Comparison of ENCODE assay signal across 24 cellular contexts in genomic region chr14:84108746-84109457, GRCh38.
DNase-seq lines count a peak whose midpoint lies in the region; ATAC-seq, FAIRE-seq and TF ChIP-seq lines count a peak whose summit lies in the region.
"Had no signal": no experiment of that assay in that cellular context is flagged by ENCODE, and none has a peak within 500 bp of the region (broad histone marks: within the 10 kb centered on the region; RNA-seq: fewer than 3 reads in every experiment).

No MANE protein-coding gene starts in this region.

- in situ Hi-C loops in SK-MEL-5 (cut with HindIII; ENCODE audit: low pct_unique_long_range_greater_than_20kb, low sequenced_read_pairs) = no loop called here

- no peak for TF ChIP-seq CTCF in natural killer cell (IDR thresholded peaks at IDR 0.05)
- no peak for TF ChIP-seq CTCF in GM20000 (IDR thresholded peaks at IDR 0.05; ENCODE audit: extremely low read depth, missing control alignments)

- intact Hi-C loops in natural killer cell (cut with micrococcal nuclease) = no loop called here

- peak; percentile 71 for FAIRE-seq in urothelium cell line (lab: Jason Lieb, UNC)
- FAIRE-seq: A549, GM12891, GM18507 had no signal

- peak overlapping the region in 1 of 2 donors; percentile 43 for H3K27ac Mint-ChIP-seq in natural killer cell treated with Interleukin-12 subunit alpha and Interleukin-12 subunit beta and Interleukin-15 and Interleukin-18, amount 100 ng/mL, for 72 hours
- H3K27ac Mint-ChIP-seq in natural killer cell = peak overlapping the region in 1 of 2 donors; percentile 30
- H3K27ac Mint-ChIP-seq: HFFc6 had no signal

- no peak overlapping the region for H3K4me3 Mint-ChIP-seq in natural killer cell treated with Interleukin-12 subunit alpha and Interleukin-12 subunit beta and Interleukin-15 and Interleukin-18, amount 100 ng/mL, for 72 hours
- H3K4me3 Mint-ChIP-seq in natural killer cell = no peak overlapping the region
- H3K4me3 Mint-ChIP-seq: HFFc6 had no signal

- peak; percentile 43 to 72 for ATAC-seq in natural killer cell treated with Interleukin-12 subunit alpha and Interleukin-12 subunit beta and Interleukin-15 and Interleukin-18, amount 100 ng/mL, for 72 hours
- ATAC-seq in natural killer cell = no peak
- ATAC-seq: A549 had no signal

- H3K9me3 Mint-ChIP-seq in natural killer cell treated with Interleukin-12 subunit alpha and Interleukin-12 subunit beta and Interleukin-15 and Interleukin-18, amount 100 ng/mL, for 72 hours = peaks cover 9% of the 10 kb centered on the region
- peaks cover 5 to 7% of the 10 kb centered on the region in 2 donors for H3K9me3 Mint-ChIP-seq in natural killer cell

- H3K36me3 Mint-ChIP-seq in natural killer cell treated with Interleukin-12 subunit alpha and Interleukin-12 subunit beta and Interleukin-15 and Interleukin-18, amount 100 ng/mL, for 72 hours = peaks cover 13% of the 10 kb centered on the region
- no peaks in the 10 kb centered on the region for H3K36me3 Mint-ChIP-seq in natural killer cell

- peaks cover 6 to 13% of the 10 kb centered on the region in 2 donors for H3K4me1 Mint-ChIP-seq in natural killer cell treated with Interleukin-12 subunit alpha and Interleukin-12 subunit beta and Interleukin-15 and Interleukin-18, amount 100 ng/mL, for 72 hours (ENCODE audit: low read depth in 2 of 2)
- peaks cover 8 to 13% of the 10 kb centered on the region in 2 donors for H3K4me1 Mint-ChIP-seq in natural killer cell

- DNase-seq in natural killer cell treated with Interleukin-12 subunit alpha and Interleukin-12 subunit beta and Interleukin-15 and Interleukin-18, amount 100 ng/mL, for 72 hours (ENCODE audit: low spot score) = no peak
- no peak for DNase-seq in natural killer cell
- DNase-seq in NCI-H226 = peak; percentile 39
- DNase-seq in SK-MEL-5 (ENCODE audit: low read depth, low spot score) = peak; percentile 14
- no peak for DNase-seq in urothelium cell line (ENCODE audit: low spot score)
- DNase-seq in GM20000 (ENCODE audit: low spot score) = no peak
- DNase-seq in NCI-H2081 (lab: John Stamatoyannopoulos, UW) = no peak
- DNase-seq in DMS153 treated with DMSO at 0.1 percent for 48 hours (lab: John Stamatoyannopoulos, UW; ENCODE audit: unreplicated experiment) = no peak
- DNase-seq: C1 segment of cervical spinal cord, DND-41, GF-D8, HFFc6, IMR-90, Karpas-422, MM.1S, NCI-H1436, NCI-H2029, NCI-H524 treated with DMSO at 0.1 percent for 48 hours, RPMI8226, SJCRH30, SW 1271 had no signal

- H3K27me3 Mint-ChIP-seq in natural killer cell treated with Interleukin-12 subunit alpha and Interleukin-12 subunit beta and Interleukin-15 and Interleukin-18, amount 100 ng/mL, for 72 hours = no peaks in the 10 kb centered on the region
- H3K27me3 Mint-ChIP-seq in natural killer cell (ENCODE audit: low read depth in 2 of 2) = no peaks in the 10 kb centered on the region

Comparison
In these comparisons a context has a peak if more than half of its experiments do, and no peak if none do; other contexts are left out.
1. ATAC-seq: peak in natural killer cell treated with Interleukin-12 subunit alpha and Interleukin-12 subunit beta and Interleukin-15 and Interleukin-18, amount 100 ng/mL, for 72 hours (2 of 2); none in natural killer cell (0 of 3).
2. DNase-seq: peak in NCI-H226 (single experiment) and SK-MEL-5 (single experiment); none in natural killer cell treated with Interleukin-12 subunit alpha and Interleukin-12 subunit beta and Interleukin-15 and Interleukin-18, amount 100 ng/mL, for 72 hours (single experiment), natural killer cell (single experiment), urothelium cell line (single experiment), GM20000 (single experiment), NCI-H2081 (0 of 2) and DMS153 treated with DMSO at 0.1 percent for 48 hours (single experiment).